Comparison of ENCODE assay signal across 38 cellular contexts in the genomic region with DNA sequence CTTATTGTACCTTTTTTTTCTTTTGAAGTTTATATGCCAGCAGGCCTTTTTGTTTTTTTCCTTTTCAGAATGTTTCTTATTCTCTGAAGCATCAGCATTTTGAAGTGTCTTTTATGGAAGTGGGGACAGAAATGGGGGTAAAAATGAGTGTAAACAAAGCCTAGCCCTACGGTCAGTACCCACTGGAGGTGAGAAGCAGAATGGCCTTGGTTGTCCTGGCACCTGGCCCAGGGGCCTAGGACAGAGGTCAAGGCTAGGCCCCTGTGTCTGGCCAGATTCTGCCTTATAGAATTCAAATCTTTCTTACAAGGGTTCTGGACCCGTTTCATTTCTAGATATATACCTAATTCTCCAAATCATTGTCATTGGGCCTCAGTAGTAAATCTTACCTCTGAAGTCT. TPM values are rescaled to one million over a fixed set of nuclear protein-coding genes. Genes with fewer than 3 reads are reported as not detected.
"Had no signal": no experiment of that assay in that cellular context is flagged by ENCODE, and none has a peak within 500 bp of the region (broad histone marks: within the 10 kb centered on the region; RNA-seq: fewer than 3 reads in every experiment).

No MANE protein-coding gene starts in this region.

- DNase-seq: activated effector memory CD4-positive, alpha-beta T cell treated with anti-CD3 and anti-CD28 coated beads, Interleukin-2, amount 50 U/mL, for 16 hours; activated effector memory CD4-positive, alpha-beta T cell treated with Interleukin-2 at 50 U/mL for 16 hours; activated gamma-delta T cell; activated gamma-delta T cell treated with Interleukin-2 at 50 U/mL for 16 hours; activated naive CD4-positive, alpha-beta T cell; activated naive CD4-positive, alpha-beta T cell treated with anti-CD3 and anti-CD28 coated beads for 36 hours; activated naive CD4-positive, alpha-beta T cell treated with anti-CD3 and anti-CD28 coated beads, Interleukin-2, amount 10 ng/mL, durations not matched to agents 7 days and 5 days; activated naive CD4-positive, alpha-beta T cell treated with anti-CD3 and anti-CD28 coated beads, Interleukin-2, amount 50 U/mL, for 16 hours; activated naive CD4-positive, alpha-beta T cell treated with Interleukin-2 at 50 U/mL for 16 hours; activated naive CD8-positive, alpha-beta T cell treated with anti-CD3 and anti-CD28 coated beads for 36 hours; activated naive CD8-positive, alpha-beta T cell treated with anti-CD3 and anti-CD28 coated beads, Interleukin-2, amount 10 ng/mL, durations not matched to agents 7 days and 5 days; activated naive CD8-positive, alpha-beta T cell treated with anti-CD3 and anti-CD28 coated beads, Interleukin-2, amount 50 U/mL, for 24 hours; activated T-cell treated with anti-CD3 and anti-CD28 coated beads, Interleukin-2, amount 50 U/mL, for 1 hour; activated T-cell treated with anti-CD3 and anti-CD28 coated beads, Interleukin-2, amount 50 U/mL, for 24 hours; activated T-cell treated with anti-CD3 and anti-CD28 coated beads, Interleukin-2, amount 50 U/mL, for 4 hours; activated T-cell treated with anti-CD3 and anti-CD28 coated beads, Interleukin-2, amount 50 U/mL, for 48 hours; activated T-cell treated with anti-CD3 and anti-CD28 coated beads, Interleukin-2, amount 50 U/mL, for 72 hours; adrenal gland; amniotic stem cell; amygdala; anterior cingulate cortex; aorta; caudate nucleus; central memory CD4-positive, alpha-beta T cell; cerebellar nuclear complex had no signal

- H3K4me1 ChIP-seq: ascending aorta, breast epithelium had no signal

- FAIRE-seq: astrocyte, bronchial epithelial cell had no signal

- H3K4me3 ChIP-seq: adrenal gland, ascending aorta, body of pancreas, breast epithelium, cardiac muscle cell had no signal

- H3K9me3 ChIP-seq: adrenal gland, ascending aorta, body of pancreas, breast epithelium had no signal

- ATAC-seq: activated naive CD4-positive, alpha-beta T cell treated with anti-CD3 and anti-CD28 coated beads, Interleukin-2, amount 50 U/mL, for 72 hours; activated naive CD8-positive, alpha-beta T cell treated with anti-CD3 and anti-CD28 coated beads, Interleukin-2, amount 50 U/mL, for 24 hours; activated T-cell treated with anti-CD3 and anti-CD28 coated beads, Interleukin-2, amount 50 U/mL, for 4 hours; activated T-cell treated with anti-CD3 and anti-CD28 coated beads, Interleukin-2, amount 50 U/mL, for 72 hours; activated T-helper 17 cell treated with anti-CD3 and anti-CD28 coated beads, Interleukin-2, amount 50 U/mL, for 72 hours; body of pancreas had no signal

- H3K27me3 ChIP-seq: adrenal gland, ascending aorta, body of pancreas, breast epithelium, cardiac muscle cell had no signal

- H3K36me3 ChIP-seq: adrenal gland, breast epithelium, cardiac muscle cell had no signal

- H3K27ac ChIP-seq: adrenal gland, ascending aorta, body of pancreas, breast epithelium, cardiac muscle cell had no signal

RNA-seq across cellular contexts. Expression of a gene that starts 3.5 kb away (rescaled TPM):
- total RNA-seq: ascending aorta had no signal

RNA-seq across cellular contexts. Expression of a gene that starts 12.1 kb away (rescaled TPM):
- total RNA-seq: activated naive CD4-positive, alpha-beta T cell treated with anti-CD3 and anti-CD28 coated beads for 36 hours; activated naive CD4-positive, alpha-beta T cell treated with anti-CD3 and anti-CD28 coated beads, Interleukin-2, amount 50 U/mL, for 72 hours; activated naive CD8-positive, alpha-beta T cell treated with anti-CD3 and anti-CD28 coated beads for 36 hours; activated naive CD8-positive, alpha-beta T cell treated with anti-CD3 and anti-CD28 coated beads, Interleukin-2, amount 10 ng/mL, durations not matched to agents 7 days and 5 days; activated T-cell treated with anti-CD3 and anti-CD28 coated beads, Interleukin-2, amount 50 U/mL, for 4 hours; activated T-cell treated with anti-CD3 and anti-CD28 coated beads, Interleukin-2, amount 50 U/mL, for 72 hours; activated T-helper 1 cell treated with anti-CD3 and anti-CD28 coated beads, Interleukin-12 subunit alpha, Interleukin-12 subunit beta, Interleukin-2, Interleukin-4 antibody, amounts not matched to agents 30 ng/mL and 10 ng/mL and 1 ng/mL, durations not matched to agents 14 hours and 24 hours and 36 hours; activated T-helper 17 cell treated with anti-CD3 and anti-CD28 coated beads, Interleukin-2, amount 50 U/mL, for 72 hours; activated T-helper 2 cell treated with anti-CD3 and anti-CD28 coated beads, Interferon-gamma antibody, Interleukin-2, Interleukin-4, amounts not matched to agents 10 μg/mL and 5 μg/mL and 100 μg/mL, durations not matched to agents 14 hours and 24 hours and 36 hours; adrenal gland; aorta; ascending aorta; astrocyte; body of pancreas; breast epithelium; bronchial epithelial cell; cardiac muscle cell; cardiac septum; cerebellum had no signal
- polyA plus RNA-seq: adipose tissue, aorta, cardiac muscle cell had no signal
